10 cellular contexts compared by ENCODE assay signal in the genomic region with DNA sequence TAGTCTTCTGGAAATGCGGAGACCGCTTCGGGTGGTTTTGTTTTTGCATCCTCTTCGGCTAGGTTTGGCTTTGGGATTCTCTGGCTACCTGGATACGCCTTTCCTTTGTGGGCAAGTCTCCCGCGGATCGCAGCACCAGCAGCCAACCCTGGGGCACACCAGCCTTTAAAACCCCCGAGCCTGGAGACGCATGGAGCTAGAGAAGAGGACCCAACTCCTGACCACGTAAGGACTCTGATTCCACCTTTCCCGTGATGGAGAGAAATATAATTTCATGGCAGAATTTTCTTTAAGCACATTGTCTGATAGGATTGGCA.
DNase-seq lines count a peak whose midpoint lies in the region; FAIRE-seq and TF ChIP-seq lines count a peak whose summit lies in the region.
"Had no signal": no experiment of that assay in that cellular context is flagged by ENCODE, and none has a peak within 500 bp of the region (broad histone marks: within the 10 kb centered on the region; RNA-seq: fewer than 3 reads in every experiment).

No MANE protein-coding gene starts in this region.

- BruUV-seq in Caco-2 (replicated peaks; lab: Mats Ljungman, UMichigan) = no TSS peak

- peaks cover 10% of the 10 kb centered on the region for H3K27me3 Mint-ChIP-seq in Caco-2 (ENCODE audit: insufficient read depth, unreplicated experiment)

- peak overlapping the region; percentile 62 for H3K4me3 ChIP-seq in Caco-2 (ENCODE audit: low read depth, low read length)
- peak overlapping the region; percentile 44 for H3K4me3 ChIP-seq in epithelial cell of proximal tubule (ENCODE audit: low read depth, low read length)
- H3K4me3 ChIP-seq in neuron (ENCODE audit: low read length) = peak overlapping the region; percentile 99

- intact Hi-C loops in Caco-2 (cut with micrococcal nuclease; ENCODE audit: unreplicated experiment) = no loop called here

- peaks cover 12% of the 10 kb centered on the region for H3K4me1 Mint-ChIP-seq in Caco-2 (ENCODE audit: low read depth, unreplicated experiment)

- TF ChIP-seq CTCF in Caco-2 (IDR thresholded peaks at IDR 0.05; ENCODE audit: insufficient read depth in 1 of 2, low read depth in 1 of 2, low read length in 1 of 2, severe bottlenecking in 1 of 2, unreplicated experiment in 1 of 2) = no peak
- no peak for TF ChIP-seq CTCF in epithelial cell of proximal tubule (conservative IDR thresholded peaks at IDR 0.05; ENCODE audit: low read depth, low read length)

- H2AFZ ChIP-seq in neuron (ENCODE audit: low read depth, low read length) = no peak overlapping the region

- H3K27me3 ChIP-seq in Caco-2 (replicated peaks; ENCODE audit: control insufficient read depth, insufficient read depth, low read length) = 0 out of 2 replicates have a peak, but pooled peaks cover 3% of the 10 kb centered on the region
- no peaks in the 10 kb centered on the region for H3K27me3 ChIP-seq in neuron (ENCODE audit: insufficient read depth, low read length)

- FAIRE-seq in HTR-8/SVneo (lab: Jason Lieb, UNC) = no peak
- FAIRE-seq: GM19239 had no signal

- H3K27ac Mint-ChIP-seq in Caco-2 (ENCODE audit: unreplicated experiment) = no peak overlapping the region
- H3K27ac Mint-ChIP-seq: activated T-helper 1 cell treated with anti-CD3 and anti-CD28 coated beads, Interleukin-12 subunit alpha, Interleukin-12 subunit beta, Interleukin-2, Interleukin-4 antibody, amounts not matched to agents 30 ng/mL and 10 ng/mL and 1 ng/mL, durations not matched to agents 14 hours and 24 hours and 36 hours had no signal

- DNase-seq in Caco-2 (no peak), NCI-H128 (lab: John Stamatoyannopoulos, UW; ENCODE audit: unreplicated experiment) (peak; percentile 26), epithelial cell of proximal tubule (ENCODE audit: low read depth) (no peak), HTR-8/SVneo (ENCODE audit: insufficient read length, low spot score) (no peak), HuH-7.5 (ENCODE audit: low spot score) (no peak), NCI-H187 (lab: John Stamatoyannopoulos, UW) (no peak), SIG-M5 treated with dmso at 0.1 percent for 504 hours (lab: John Stamatoyannopoulos, UW; ENCODE audit: unreplicated experiment) (no peak)

- peak overlapping the region; percentile 69 for H3K4me3 Mint-ChIP-seq in Caco-2 (ENCODE audit: unreplicated experiment)
- H3K4me3 Mint-ChIP-seq: activated T-helper 1 cell treated with anti-CD3 and anti-CD28 coated beads, Interleukin-12 subunit alpha, Interleukin-12 subunit beta, Interleukin-2, Interleukin-4 antibody, amounts not matched to agents 30 ng/mL and 10 ng/mL and 1 ng/mL, durations not matched to agents 14 hours and 24 hours and 36 hours had no signal

- CTCF ChIA-PET in Caco-2 (lab: Charles Lee) = interaction anchor here (1.0 kb wide), 1 partner anchor 102 kb away, joined by 3 read pairs; no protein-coding TSS in a partner anchor

- no peaks in the 10 kb centered on the region for H3K36me3 Mint-ChIP-seq in Caco-2 (ENCODE audit: insufficient read depth, unreplicated experiment)

- H3K9me3 ChIP-seq in Caco-2 (no peaks in the 10 kb centered on the region; the same call in 1 of the 2 replicates), neuron (ENCODE audit: low read length) (peaks cover 9% of the 10 kb centered on the region)

- H3K4me1 ChIP-seq in Caco-2 (0 out of 2 replicates have a peak, but pooled peaks cover 5% of the 10 kb centered on the region), neuron (ENCODE audit: insufficient read depth, low read length) (peaks cover 45% of the 10 kb centered on the region)

- H3K36me3 ChIP-seq in Caco-2 (ENCODE audit: control insufficient read depth, insufficient read depth, low read length) (no peaks in the 10 kb centered on the region), neuron (ENCODE audit: insufficient read depth, low read length) (peaks cover 15% of the 10 kb centered on the region)

- POLR2A ChIA-PET in Caco-2 (lab: Charles Lee) = no interaction called here

- no peaks in the 10 kb centered on the region for H3K9me3 Mint-ChIP-seq in Caco-2 (ENCODE audit: unreplicated experiment)

Comparison
In these comparisons a context has a peak if more than half of its experiments do, and no peak if none do; other contexts are left out.
1. H3K4me3 ChIP-seq: peak in every context shown above with its lines; median percentile 99 in neuron; 62 in Caco-2; 44 in epithelial cell of proximal tubule.